In genomic region chr4:138680251-138680650, GRCh38 we compare ENCODE assay signal across 19 cellular contexts.
"Had no signal": no experiment of that assay in that cellular context is flagged by ENCODE, and none has a peak within 500 bp of the region (broad histone marks: within the 10 kb centered on the region; RNA-seq: fewer than 3 reads in every experiment).

No MANE protein-coding gene starts in this region.

- H2AFZ ChIP-seq: parathyroid adenoma had no signal

- H3K4me1 ChIP-seq: body of pancreas, left lung, parathyroid adenoma, right lobe of liver had no signal

- H3K27ac Mint-ChIP-seq: activated CD4-positive, alpha-beta T cell treated with anti-CD3 and anti-CD28 coated beads, Interleukin-2, amount 10 ng/mL, durations not matched to agents 7 days and 5 days; activated CD8-positive, alpha-beta T cell treated with anti-CD3 and anti-CD28 coated beads, Interleukin-2, amount 10 ng/mL, durations not matched to agents 7 days and 5 days; activated naive CD8-positive, alpha-beta T cell treated with anti-CD3 and anti-CD28 coated beads, Interleukin-2, amount 50 U/mL, for 24 hours; activated T-helper 1 cell treated with anti-CD3 and anti-CD28 coated beads, Interleukin-12 subunit alpha, Interleukin-12 subunit beta, Interleukin-2, Interleukin-4 antibody, amounts not matched to agents 30 ng/mL and 10 ng/mL and 1 ng/mL, durations not matched to agents 14 hours and 24 hours and 36 hours; effector memory CD8-positive, alpha-beta T cell; naive thymus-derived CD4-positive, alpha-beta T cell; stimulated activated effector memory CD8-positive, alpha-beta T cell treated with anti-CD3 and anti-CD28 coated beads, Interleukin-12 subunit alpha, Interleukin-12 subunit beta, amount 100 ng/mL, for 72 hours; stimulated activated naive CD8-positive, alpha-beta T cell treated with anti-CD3 and anti-CD28 coated beads, Interleukin-15, amount 100 ng/mL, for 72 hours; T-cell; T-helper 2 cell treated with Interferon-gamma antibody and Interleukin-4, amounts not matched to agents 5 μg/mL and 100 μg/mL, for 36 hours had no signal

- H3K27ac ChIP-seq: body of pancreas, left lung, parathyroid adenoma, right lobe of liver, skin epidermis, tibial artery, VCaP had no signal

- H3K4me3 Mint-ChIP-seq: activated CD4-positive, alpha-beta T cell treated with anti-CD3 and anti-CD28 coated beads, Interleukin-2, amount 10 ng/mL, durations not matched to agents 7 days and 5 days; activated CD8-positive, alpha-beta T cell treated with anti-CD3 and anti-CD28 coated beads, Interleukin-2, amount 10 ng/mL, durations not matched to agents 7 days and 5 days; activated naive CD8-positive, alpha-beta T cell treated with anti-CD3 and anti-CD28 coated beads, Interleukin-2, amount 50 U/mL, for 24 hours; activated T-helper 1 cell treated with anti-CD3 and anti-CD28 coated beads, Interleukin-12 subunit alpha, Interleukin-12 subunit beta, Interleukin-2, Interleukin-4 antibody, amounts not matched to agents 30 ng/mL and 10 ng/mL and 1 ng/mL, durations not matched to agents 14 hours and 24 hours and 36 hours; effector memory CD8-positive, alpha-beta T cell; naive thymus-derived CD4-positive, alpha-beta T cell; stimulated activated effector memory CD8-positive, alpha-beta T cell treated with anti-CD3 and anti-CD28 coated beads, Interleukin-12 subunit alpha, Interleukin-12 subunit beta, amount 100 ng/mL, for 72 hours; stimulated activated naive CD8-positive, alpha-beta T cell treated with anti-CD3 and anti-CD28 coated beads, Interleukin-15, amount 100 ng/mL, for 72 hours; T-cell; T-helper 2 cell treated with Interferon-gamma antibody and Interleukin-4, amounts not matched to agents 5 μg/mL and 100 μg/mL, for 36 hours had no signal

- ATAC-seq: activated naive CD8-positive, alpha-beta T cell treated with anti-CD3 and anti-CD28 coated beads, Interleukin-2, amount 50 U/mL, for 24 hours; effector memory CD8-positive, alpha-beta T cell; stimulated activated effector memory CD8-positive, alpha-beta T cell treated with anti-CD3 and anti-CD28 coated beads, Interleukin-12 subunit alpha, Interleukin-12 subunit beta, amount 100 ng/mL, for 72 hours; stimulated activated naive CD8-positive, alpha-beta T cell treated with anti-CD3 and anti-CD28 coated beads, Interleukin-15, amount 100 ng/mL, for 72 hours; T-cell had no signal

- H3K9ac ChIP-seq: parathyroid adenoma had no signal

- H3K4me3 ChIP-seq: body of pancreas, left lung, lung, right lobe of liver, skin epidermis, tibial artery had no signal

- H3K36me3 ChIP-seq: left lung, right lobe of liver, tibial artery had no signal

- DNase-seq: activated gamma-delta T cell had no signal

- H3K36me3 Mint-ChIP-seq: naive thymus-derived CD4-positive, alpha-beta T cell; stimulated activated effector memory CD8-positive, alpha-beta T cell treated with anti-CD3 and anti-CD28 coated beads, Interleukin-12 subunit alpha, Interleukin-12 subunit beta, amount 100 ng/mL, for 72 hours; T-cell had no signal

- H3K9me3 Mint-ChIP-seq: activated CD4-positive, alpha-beta T cell treated with anti-CD3 and anti-CD28 coated beads, Interleukin-2, amount 10 ng/mL, durations not matched to agents 7 days and 5 days; activated naive CD8-positive, alpha-beta T cell treated with anti-CD3 and anti-CD28 coated beads, Interleukin-2, amount 50 U/mL, for 24 hours; activated T-helper 1 cell treated with anti-CD3 and anti-CD28 coated beads, Interleukin-12 subunit alpha, Interleukin-12 subunit beta, Interleukin-2, Interleukin-4 antibody, amounts not matched to agents 30 ng/mL and 10 ng/mL and 1 ng/mL, durations not matched to agents 14 hours and 24 hours and 36 hours; stimulated activated effector memory CD8-positive, alpha-beta T cell treated with anti-CD3 and anti-CD28 coated beads, Interleukin-12 subunit alpha, Interleukin-12 subunit beta, amount 100 ng/mL, for 72 hours; stimulated activated naive CD8-positive, alpha-beta T cell treated with anti-CD3 and anti-CD28 coated beads, Interleukin-15, amount 100 ng/mL, for 72 hours; T-cell; T-helper 2 cell treated with Interferon-gamma antibody and Interleukin-4, amounts not matched to agents 5 μg/mL and 100 μg/mL, for 36 hours had no signal

- H3K9me3 ChIP-seq: body of pancreas, left lung, right lobe of liver, tibial artery had no signal

- H3K4me1 Mint-ChIP-seq: activated CD4-positive, alpha-beta T cell treated with anti-CD3 and anti-CD28 coated beads, Interleukin-2, amount 10 ng/mL, durations not matched to agents 7 days and 5 days; activated naive CD8-positive, alpha-beta T cell treated with anti-CD3 and anti-CD28 coated beads, Interleukin-2, amount 50 U/mL, for 24 hours; naive thymus-derived CD4-positive, alpha-beta T cell; stimulated activated effector memory CD8-positive, alpha-beta T cell treated with anti-CD3 and anti-CD28 coated beads, Interleukin-12 subunit alpha, Interleukin-12 subunit beta, amount 100 ng/mL, for 72 hours; stimulated activated naive CD8-positive, alpha-beta T cell treated with anti-CD3 and anti-CD28 coated beads, Interleukin-15, amount 100 ng/mL, for 72 hours had no signal

- H3K27me3 ChIP-seq: body of pancreas, left lung, right lobe of liver, tibial artery had no signal

- H3K79me2 ChIP-seq: parathyroid adenoma had no signal
